ENCODE assay signal across 8 cellular contexts in the genomic region with DNA sequence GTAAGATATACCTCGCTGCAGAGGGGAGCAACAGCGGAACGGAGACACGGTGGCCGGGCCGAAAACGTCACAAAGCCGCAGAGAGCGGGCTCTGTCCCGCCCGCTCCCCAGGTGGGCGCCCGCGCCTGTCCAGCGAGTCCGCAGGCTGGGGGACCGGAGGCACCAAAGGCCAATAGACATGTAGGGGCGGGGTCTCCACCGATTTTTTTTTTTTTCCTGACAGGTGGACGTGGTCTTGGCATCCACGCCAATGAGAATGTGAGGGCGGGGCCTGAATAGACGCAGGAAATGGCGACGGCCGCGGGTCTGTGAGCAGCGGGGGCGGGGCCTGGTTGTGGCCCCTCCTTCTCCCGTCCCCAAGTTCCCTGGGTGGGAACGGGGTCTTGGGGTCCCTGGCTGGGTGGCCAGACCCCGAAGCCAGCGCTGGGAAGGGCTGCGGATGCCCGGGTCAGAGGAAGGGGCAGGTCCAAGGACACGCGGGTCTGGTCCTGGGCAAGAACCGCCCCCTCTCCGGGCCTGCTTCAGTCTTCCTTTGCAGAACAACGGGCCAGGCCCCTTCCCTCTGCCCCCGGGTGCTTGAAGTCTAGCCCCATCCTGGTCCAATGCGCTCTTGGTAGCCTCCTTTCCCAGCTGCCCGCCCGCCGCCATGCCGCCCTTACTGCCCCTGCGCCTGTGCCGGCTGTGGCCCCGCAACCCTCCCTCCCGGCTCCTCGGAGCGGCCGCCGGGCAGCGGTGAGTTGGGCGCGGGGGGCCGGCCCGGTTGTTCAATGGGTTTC. TPM values are rescaled to one million over a fixed set of nuclear protein-coding genes. Genes with fewer than 3 reads are reported as not detected.
DNase-seq lines count a peak whose midpoint lies in the region; ATAC-seq and TF ChIP-seq lines count a peak whose summit lies in the region.

A gene with protein sequence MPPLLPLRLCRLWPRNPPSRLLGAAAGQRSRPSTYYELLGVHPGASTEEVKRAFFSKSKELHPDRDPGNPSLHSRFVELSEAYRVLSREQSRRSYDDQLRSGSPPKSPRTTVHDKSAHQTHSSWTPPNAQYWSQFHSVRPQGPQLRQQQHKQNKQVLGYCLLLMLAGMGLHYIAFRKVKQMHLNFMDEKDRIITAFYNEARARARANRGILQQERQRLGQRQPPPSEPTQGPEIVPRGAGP (plus strand): TSS at position 340 of the 776 bp plus-strand sequence. CDS start 307 bp downstream, at position 647.

- H3K27ac Mint-ChIP-seq in dendritic cell treated with granulocyte-macrophage colony-stimulating factor and Interleukin-4, amounts not matched to agents 40 ng/mL and 50 ng/mL, for 4 days, result peak within 1 kb of the TSS; percentile 92

- peaks cover 76% of the 10 kb centered on the region for H3K4me1 Mint-ChIP-seq in dendritic cell treated with granulocyte-macrophage colony-stimulating factor and Interleukin-4, amounts not matched to agents 40 ng/mL and 50 ng/mL, for 4 days (ENCODE audit: low read depth)

- intact Hi-C loops in dendritic cell treated with granulocyte-macrophage colony-stimulating factor and Interleukin-4, amounts not matched to agents 40 ng/mL and 50 ng/mL, for 4 days (cut with micrococcal nuclease), result loop anchor here (2.0 kb wide), 1 partner anchor 16 kb away; a partner anchor contains a TSS
- intact Hi-C loops in left lung (cut with DNase I), result no loop called here

- H3K27me3 Mint-ChIP-seq in dendritic cell treated with granulocyte-macrophage colony-stimulating factor and Interleukin-4, amounts not matched to agents 40 ng/mL and 50 ng/mL, for 4 days, result no peaks in the 10 kb centered on the region

- H3K4me3 Mint-ChIP-seq in dendritic cell treated with granulocyte-macrophage colony-stimulating factor and Interleukin-4, amounts not matched to agents 40 ng/mL and 50 ng/mL, for 4 days, result peak within 1 kb of the TSS; percentile 93

- H3K4me3 ChIP-seq in left lung, result peak within 1 kb of the TSS; percentile 81 to 84

- peaks cover 39% of the 10 kb centered on the region for H3K36me3 Mint-ChIP-seq in dendritic cell treated with granulocyte-macrophage colony-stimulating factor and Interleukin-4, amounts not matched to agents 40 ng/mL and 50 ng/mL, for 4 days (ENCODE audit: low read depth)

- H3K27ac ChIP-seq in left lung, result peak within 1 kb of the TSS; percentile 91

- peaks cover 0 to 4% of the 10 kb centered on the region in 2 donors for H3K27me3 ChIP-seq in left lung

- no peak for TF ChIP-seq CTCF in left lung (IDR thresholded peaks at IDR 0.05)

- H3K9me3 Mint-ChIP-seq in dendritic cell treated with granulocyte-macrophage colony-stimulating factor and Interleukin-4, amounts not matched to agents 40 ng/mL and 50 ng/mL, for 4 days, result no peaks in the 10 kb centered on the region

- peaks cover 38 to 73% of the 10 kb centered on the region in 2 donors for H3K4me1 ChIP-seq in left lung

- DNase-seq in A172 (ENCODE audit: low spot score) (peak; percentile 84), NCI-H524 treated with DMSO at 0.1 percent for 48 hours (lab: John Stamatoyannopoulos, UW) (peak; percentile 64), left lung (peak; percentile 95)
- peak; percentile 77 to 79 for DNase-seq in activated CD4-positive, alpha-beta T cell treated with anti-CD3 and anti-CD28 coated beads, Interleukin-2, amount 50 U/mL, for 4 hours
- DNase-seq in stimulated activated CD4-positive, alpha-beta T cell treated with anti-CD3 and anti-CD28 coated beads, Interleukin-2, amount 100 ng/mL, for 24 hours, result peak; percentile 90 to 92

- no peaks in the 10 kb centered on the region for H3K36me3 ChIP-seq in left lung

- ATAC-seq in GM18907 (IDR thresholded peaks at IDR 0.05; ENCODE audit: unreplicated experiment) (peak; percentile 48), HG03432 (IDR thresholded peaks at IDR 0.05; ENCODE audit: unreplicated experiment) (peak; percentile 38), left lung (peak; percentile 70)

- no peaks in the 10 kb centered on the region for H3K9me3 ChIP-seq in left lung

RNA-seq across cellular contexts. Expression of the gene that starts here (rescaled TPM):
- 3.0 and 12.0 TPM in 2 replicates for total RNA-seq in A172 (2014; rRNA removed; shearing (Covaris generic))
- total RNA-seq in left lung, result 10 to 100 TPM; 26.0 to 43.3 TPM

Comparison
In these comparisons a context has a peak if more than half of its experiments do, and no peak if none do; other contexts are left out.
1. Peak in every context shown above with its lines: DNase-seq, ATAC-seq, H3K4me3 ChIP-seq and H3K27ac ChIP-seq.